ENCODE assay signal across 9 cellular contexts in the genomic region with DNA sequence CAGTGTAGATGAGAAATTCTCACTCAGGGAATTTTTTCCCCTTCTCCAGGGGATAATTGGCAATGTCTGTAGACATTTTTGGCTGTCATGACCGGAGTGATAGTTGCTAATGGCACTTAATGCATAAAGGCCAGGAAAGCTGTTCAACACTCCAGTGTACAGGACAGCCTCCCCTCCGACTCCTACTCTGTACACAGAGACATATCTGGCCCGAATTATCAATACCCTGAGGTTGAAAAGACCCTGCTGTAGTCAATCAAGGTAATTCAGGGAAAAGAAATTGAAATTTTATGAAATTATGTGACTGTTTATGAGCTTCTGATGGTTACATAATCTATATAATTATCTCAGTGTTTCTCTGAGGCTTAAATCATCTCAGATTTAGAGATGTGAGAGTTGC.
"Had no signal": no experiment of that assay in that cellular context is flagged by ENCODE, and none has a peak within 500 bp of the region (broad histone marks: within the 10 kb centered on the region; RNA-seq: fewer than 3 reads in every experiment).

No MANE protein-coding gene starts in this region.

- H3K4me3 ChIP-seq: GM23248, GM23338, HAP-1 had no signal

- H3K27ac ChIP-seq: GM23248 had no signal

- DNase-seq: GM23248, GOT3, H7, H9, HCEC 1CT, HFFc6 had no signal

- H3K9ac ChIP-seq: GM23248 had no signal

- H3K4me2 ChIP-seq: GM23338 had no signal

- H3K36me3 ChIP-seq: HAP-1 had no signal

- ATAC-seq: GM23338, HCT116 had no signal

- H3K4me1 ChIP-seq: HAP-1 had no signal

- H3K9me3 ChIP-seq: HAP-1 had no signal

- H2AFZ ChIP-seq: GM23248, GM23338 had no signal
